11 cellular contexts compared by ENCODE assay signal in genomic region chr4:30722916-30723270, GRCh38. TPM values are rescaled to one million over a fixed set of nuclear protein-coding genes. Genes with fewer than 3 reads are reported as not detected.
A peak's percentile ranks its signal among the peaks of the same experiment; 100 is the strongest.
DNase-seq lines count a peak whose midpoint lies in the region; ATAC-seq, FAIRE-seq and TF ChIP-seq lines count a peak whose summit lies in the region.
"Had no signal": no experiment of that assay in that cellular context is flagged by ENCODE, and none has a peak within 500 bp of the region (broad histone marks: within the 10 kb centered on the region; RNA-seq: fewer than 3 reads in every experiment).

No MANE protein-coding gene starts in this region.

- peak overlapping the region; percentile 36 for H3K14ac ChIP-seq in IMR-90 (replicated peaks; ENCODE audit: low read depth, low read length)

- H2BK15ac ChIP-seq in IMR-90 (ENCODE audit: low read depth, low read length): peak overlapping the region; percentile 6; the same call in 1 of the 3 replicates

- H4K91ac ChIP-seq in IMR-90 (ENCODE audit: insufficient read depth, low read depth, low read length): no peak overlapping the region

- BruUV-seq in IMR-90 (replicated peaks; lab: Mats Ljungman, UMichigan): no TSS peak

- peak overlapping the region; percentile 4 for H2BK5ac ChIP-seq in IMR-90 (ENCODE audit: low read depth, low read length, poor library complexity, severe bottlenecking)

- no peaks in the 10 kb centered on the region; the same call in 1 of the 2 replicates for H3K27me3 ChIP-seq in IMR-90 (ENCODE audit: control insufficient read depth, insufficient read depth, low read length)
- H3K27me3 ChIP-seq in spleen (replicated peaks in 1 of 7): peaks cover 0 to 66% (median 35%) of the 10 kb centered on the region in 7 donors

- no peak for TF ChIP-seq RAD21 in IMR-90 (IDR thresholded peaks at IDR 0.05; ENCODE audit: low read length)

- 0 out of 2 replicates have a peak overlapping the region, but pooled peaks have one; percentile 17 for H2BK120ac ChIP-seq in IMR-90 (ENCODE audit: low read depth, low read length)

- peak overlapping the region; percentile 39; the same call in 1 of the 2 replicates for H4K5ac ChIP-seq in IMR-90 (ENCODE audit: low read depth, low read length)

- peak overlapping the region; percentile 83 for H3K4me2 ChIP-seq in IMR-90 (ENCODE audit: low read depth, low read length)

- intact Hi-C loops in IMR-90 (cut with micrococcal nuclease): loop anchor here (5.0 kb wide), 3 partner anchors 34 to 224 kb away; no protein-coding TSS in a partner anchor
- intact Hi-C loops in kidney (cut with DNase I): no loop called here
- intact Hi-C loops in spleen (cut with DNase I; ENCODE audit: low total_unique reads): no loop called here
- intact Hi-C loops in lower leg skin (cut with DNase I; ENCODE audit: low total_unique reads): no loop called here

- no peak overlapping the region for H2AK5ac ChIP-seq in IMR-90 (ENCODE audit: low read depth, low read length)

- H3K27ac ChIP-seq in IMR-90 (ENCODE audit: insufficient read depth, low read length) (no peak overlapping the region), kidney (ENCODE audit: low read depth in 2 of 2, low read length in 2 of 2) (no peak overlapping the region), spleen (peak overlapping the region in 7 of 8 donors; percentile 58 to 87 (median 82))
- H3K27ac ChIP-seq: neutrophil had no signal

- H3K56ac ChIP-seq in IMR-90 (ENCODE audit: extremely low read depth, insufficient read depth, low read length): no peak overlapping the region

- ATAC-seq in IMR-90 (ENCODE audit: low read depth): no peak
- no peak for ATAC-seq in GM18873 (IDR thresholded peaks at IDR 0.05; ENCODE audit: low FRiP score, unreplicated experiment)

- H3K9me1 ChIP-seq in IMR-90 (ENCODE audit: insufficient read depth, low read length): 0 out of 2 replicates have a peak, but pooled peaks cover 5% of the 10 kb centered on the region

- peak overlapping the region; percentile 8 to 22; a peak in 3 of 4 replicates for H4K8ac ChIP-seq in IMR-90 (ENCODE audit: low read depth in 2 of 2, low read length in 2 of 2)

- H3K9ac ChIP-seq in IMR-90 (ENCODE audit: low read depth, low read length) (no peak overlapping the region), kidney (ENCODE audit: low read length in 2 of 2) (no peak overlapping the region)

- in situ Hi-C loops in IMR-90 (cut with MboI; ENCODE audit: low sequenced_read_pairs): no loop called here

- no peak overlapping the region for H2BK20ac ChIP-seq in IMR-90 (ENCODE audit: low read depth, low read length)

- peak overlapping the region; percentile 31; the same call in 1 of the 2 replicates for H3K18ac ChIP-seq in IMR-90 (ENCODE audit: low read depth, low read length)

- H3K79me1 ChIP-seq in IMR-90 (ENCODE audit: low read depth in 1 of 2, low read length in 2 of 2): peaks cover 4 to 23% of the 10 kb centered on the region in 2 experiments

- FAIRE-seq in kidney (lab: Jason Lieb, UNC): no peak

- peaks cover 2% of the 10 kb centered on the region; the same call in 1 of the 2 replicates for H3K4me1 ChIP-seq in IMR-90 (ENCODE audit: control insufficient read depth, insufficient read depth, low read length)
- peaks cover 0 to 19% of the 10 kb centered on the region in 2 donors for H3K4me1 ChIP-seq in kidney (ENCODE audit: control insufficient read depth in 1 of 2, insufficient read depth in 1 of 2, low read depth in 1 of 2, low read length in 2 of 2)
- H3K4me1 ChIP-seq in spleen: peaks cover 2 to 45% (median 15%) of the 10 kb centered on the region in 6 donors

- no peak for TF ChIP-seq CTCF in IMR-90 (conservative IDR thresholded peaks at IDR 0.05; ENCODE audit: low read depth, low read length)
- no peak for TF ChIP-seq CTCF in choroid plexus epithelial cell (conservative IDR thresholded peaks at IDR 0.05; ENCODE audit: low read depth, low read length)
- no peak for TF ChIP-seq CTCF in kidney (IDR thresholded peaks at IDR 0.05; ENCODE audit: borderline replicate concordance, extremely low read depth, insufficient read depth)
- TF ChIP-seq CTCF in spleen (IDR thresholded peaks at IDR 0.05 in 8 of 11, conservative IDR thresholded peaks at IDR 0.05 in 3 of 11): no peak
- no peak for TF ChIP-seq CTCF in lower leg skin (IDR thresholded peaks at IDR 0.05)

- H3K36me3 ChIP-seq in IMR-90 (ENCODE audit: control insufficient read depth, insufficient read depth, low read length) (no peaks in the 10 kb centered on the region), kidney (ENCODE audit: control insufficient read depth in 1 of 2, insufficient read depth in 2 of 2, low read length in 2 of 2) (no peaks in the 10 kb centered on the region), spleen (no peaks in the 10 kb centered on the region)
- H3K36me3 ChIP-seq: neutrophil had no signal

- dilution Hi-C loops in IMR-90 (cut with HindIII; ENCODE audit: low sequenced_read_pairs, unreplicated experiment): no loop called here

- H4K20me1 ChIP-seq in IMR-90 (ENCODE audit: insufficient read depth, low read length): peaks cover 8% of the 10 kb centered on the region; the same call in 1 of the 2 replicates

- H3K4ac ChIP-seq in IMR-90 (ENCODE audit: low read depth, low read length): peak overlapping the region; percentile 3

- peak overlapping the region; percentile 79 for H2AK9ac ChIP-seq in IMR-90 (replicated peaks; ENCODE audit: low read depth, low read length, poor library complexity)

- WGBS in IMR-90 (ENCODE audit: extremely low coverage in 2 of 2, insufficient read length in 1 of 2), 2 experiments: 20% methylated on average over 2 of the region's 25 CpGs; no CpG with 5 or more reads in 1 of the 2 experiments
- 15 to 27% (median 18%) methylated on average over 20 to 25 of the region's 25 CpGs for WGBS in spleen, 5 donors
- WGBS in lower leg skin, 2 donors: 41 to 47% methylated on average over 23 to 25 of the region's 25 CpGs

- TF ChIP-seq POLR2A in IMR-90 (IDR thresholded peaks at IDR 0.05; ENCODE audit: low read depth, low read length) (no peak), spleen (IDR thresholded peaks at IDR 0.05) (no peak), lower leg skin (IDR thresholded peaks at IDR 0.05) (no peak)

- POLR2A ChIA-PET in IMR-90 (lab: Charles Lee; ENCODE audit: unreplicated experiment): no interaction called here

- CTCF ChIA-PET in IMR-90 (lab: Yijun Ruan, JAX): no interaction called here

- peak overlapping the region; percentile 82 for H3K23ac ChIP-seq in IMR-90 (ENCODE audit: low read depth, low read length)

- H3K9me3 ChIP-seq in IMR-90 (ENCODE audit: control insufficient read depth, insufficient read depth, low read length) (no peaks in the 10 kb centered on the region), kidney (ENCODE audit: control insufficient read depth in 1 of 2, low read length in 2 of 2) (no peaks in the 10 kb centered on the region), spleen (peaks cover 0 to 5% (median 0%) of the 10 kb centered on the region in 8 donors)
- H3K9me3 ChIP-seq: neutrophil had no signal

- peak overlapping the region; percentile 93 for H2AFZ ChIP-seq in IMR-90 (replicated peaks; ENCODE audit: low read length, poor library complexity)

- no peak for DNase-seq in IMR-90
- no peak for DNase-seq in choroid plexus epithelial cell (ENCODE audit: low read depth)
- DNase-seq in kidney: peak; percentile 59
- peak; percentile 66 for DNase-seq in spleen
- no peak for DNase-seq in GDM1 (lab: John Stamatoyannopoulos, UW)
- no peak for DNase-seq in lower leg skin (ENCODE audit: low spot score in 2 of 2)
- DNase-seq in NCI-H69 (lab: John Stamatoyannopoulos, UW): no peak
- DNase-seq: NCI-H1417 treated with DMSO at 0.1 percent for 48 hours; stimulated activated CD8-positive, alpha-beta memory T cell treated with anti-CD3 and anti-CD28 coated beads, Interleukin-4, amount 100 ng/mL, for 48 hours had no signal

- H3K4me3 ChIP-seq in IMR-90 (ENCODE audit: insufficient read depth, low read depth, low read length) (peak overlapping the region; percentile 78), choroid plexus epithelial cell (ENCODE audit: low read depth, low read length) (peak overlapping the region; percentile 70), kidney (ENCODE audit: low read length in 2 of 2) (peak overlapping the region; percentile 20 to 45), spleen (peak overlapping the region; percentile 41 to 73 (median 51)), lower leg skin (ENCODE audit: low read depth, poor library complexity, severe bottlenecking) (no peak overlapping the region)

TF ChIP-seq in IMR-90, 13 proteins besides CTCF, POLR2A, EP300 and RAD21:
- TF ChIP-seq USF2 (IDR thresholded peaks at IDR 0.05; ENCODE audit: low read depth, low read length) (no peak), SMC3 (IDR thresholded peaks at IDR 0.05; ENCODE audit: low read depth, low read length) (no peak), CEBPB (IDR thresholded peaks at IDR 0.05; ENCODE audit: low read depth, low read length) (no peak), RCOR1 (IDR thresholded peaks at IDR 0.05; ENCODE audit: insufficient replicate concordance, low read length) (no peak)

RNA-seq across cellular contexts. Expression of gene PCDH7, which starts 2.7 kb away (rescaled TPM):
- total RNA-seq in IMR-90 (2012; rRNA removed): 42.8 and 44.1 TPM in 2 replicates
- 26.5 and 27.8 TPM in 2 replicates for polyA plus RNA-seq in IMR-90 (2012; rRNA removed)
- 11.3 and 18.3 TPM in 2 replicates for polyA plus RNA-seq in IMR-90 (2012; cell fraction: cytosol; rRNA removed)
- polyA plus RNA-seq in IMR-90 (2012; cell fraction: nucleus; rRNA removed; ENCODE audit: low replicate concordance): 12.4 and 13.8 TPM in 2 replicates
- 10.2 TPM for total RNA-seq in kidney
- polyA plus RNA-seq in kidney (ENCODE audit: insufficient read depth, low read depth, low replicate concordance): 1.4 TPM
- total RNA-seq in spleen: 100 to 1,000 TPM in 5 of 7 donors, 10 to 100 TPM in 2; 38.7 to 116 (median 103) TPM
- 1 to 10 TPM in 2 of 3 donors, under 1 TPM in 1; 0.86 to 3.9 (median 1.0) TPM for polyA plus RNA-seq in spleen
- 10 to 100 TPM; 23.1 to 56.1 (median 41.0) TPM for total RNA-seq in lower leg skin

Comparison
In these comparisons a context has a peak if more than half of its experiments do, and no peak if none do; other contexts are left out.
1. DNase-seq: peak in kidney (single experiment) and spleen (single experiment); none in IMR-90 (single experiment), choroid plexus epithelial cell (single experiment), GDM1 (single experiment), lower leg skin (0 of 2) and NCI-H69 (single experiment).
2. H3K27ac ChIP-seq: peak in spleen (7 of 8); none in IMR-90 (single experiment) and kidney (0 of 2).